Comparison of ENCODE assay signal across 24 cellular contexts in the genomic region with DNA sequence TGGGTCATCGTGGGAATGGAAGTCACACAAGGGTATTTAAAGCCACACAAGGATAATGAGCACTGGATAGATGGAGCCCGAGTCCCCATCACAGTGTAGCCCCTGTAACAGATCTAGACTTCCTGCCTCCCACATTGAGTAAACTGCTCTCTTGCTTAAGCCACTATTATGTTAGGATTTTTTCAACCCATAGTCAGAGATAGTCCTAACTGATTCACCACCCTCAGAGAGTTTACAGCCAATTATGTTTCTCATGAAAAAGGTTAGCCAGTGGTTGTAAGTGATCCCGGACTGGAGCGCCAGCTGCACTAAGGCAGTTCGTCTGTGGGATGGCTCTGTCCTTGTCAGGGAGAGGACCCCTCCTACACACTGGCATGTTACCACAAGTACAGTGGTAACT.
DNase-seq lines count a peak whose midpoint lies in the region; TF ChIP-seq lines count a peak whose summit lies in the region.
"Had no signal": no experiment of that assay in that cellular context is flagged by ENCODE, and none has a peak within 500 bp of the region (broad histone marks: within the 10 kb centered on the region; RNA-seq: fewer than 3 reads in every experiment).

No MANE protein-coding gene starts in this region.

- DNase-seq in AG09309 (ENCODE audit: low read depth) = peak; percentile 54
- DNase-seq in GM03348 (ENCODE audit: low spot score) = peak; percentile 10
- peak; percentile 60 for DNase-seq in brain microvascular endothelial cell
- DNase-seq in hepatocyte (ENCODE audit: low spot score) = no peak
- no peak for DNase-seq in activated CD4-positive, alpha-beta T cell treated with anti-CD3 and anti-CD28 coated beads for 4 hours
- no peak for DNase-seq in NCI-H2107 (lab: John Stamatoyannopoulos, UW)
- DNase-seq in NCI-H2107 treated with DMSO at 0.1 percent for 48 hours (lab: John Stamatoyannopoulos, UW; ENCODE audit: unreplicated experiment) = no peak
- DNase-seq in SK-N-DZ (ENCODE audit: low spot score) = no peak
- DNase-seq: activated CD8-positive, alpha-beta memory T cell treated with anti-CD3 and anti-CD28 coated beads for 24 hours; activated naive CD4-positive, alpha-beta T cell treated with anti-CD3 and anti-CD28 coated beads for 36 hours; activated T-cell treated with anti-CD3 and anti-CD28 coated beads, Interleukin-2, amount 50 U/mL, for 4 hours; CD4-positive, alpha-beta memory T cell; DMS 273 treated with DMSO at 0.1 percent for 48 hours; effector memory CD4-positive, alpha-beta T cell; GF-D8; heart left ventricle; left colon; naive thymus-derived CD8-positive, alpha-beta T cell; NCI-H187; NCI-H345; SHP77 had no signal

- H3K4me2 ChIP-seq in hepatocyte = no peak overlapping the region

- H2AFZ ChIP-seq in hepatocyte = no peak overlapping the region

- no peaks in the 10 kb centered on the region for H4K20me1 ChIP-seq in hepatocyte (ENCODE audit: insufficient read depth, poor library complexity, severe bottlenecking)

- WGBS in hepatocyte (ENCODE audit: low lambda C conversion rate, missing lambda C conversion rate) = 91% methylated on average over 5 of the region's 5 CpGs

- H3K4me1 ChIP-seq in hepatocyte (ENCODE audit: insufficient read depth) = peaks cover under 1% of the 10 kb centered on the region

- in situ Hi-C loops in brain microvascular endothelial cell (cut with HindIII; ENCODE audit: low pct_ligation_motif_present, low sequenced_read_pairs) = no loop called here

- no peaks in the 10 kb centered on the region for H3K9me3 ChIP-seq in hepatocyte (ENCODE audit: low read depth)
- H3K9me3 ChIP-seq: esophagus muscularis mucosa, suprapubic skin had no signal

- no peaks in the 10 kb centered on the region for H3K27me3 ChIP-seq in brain microvascular endothelial cell (replicated peaks)
- no peaks in the 10 kb centered on the region for H3K27me3 ChIP-seq in hepatocyte
- H3K27me3 ChIP-seq: esophagus muscularis mucosa, heart left ventricle, suprapubic skin, vagina had no signal

- no peaks in the 10 kb centered on the region for H3K79me2 ChIP-seq in hepatocyte

- H3K27ac ChIP-seq in brain microvascular endothelial cell (peak overlapping the region; percentile 86), hepatocyte (peak overlapping the region; percentile 76)
- H3K27ac ChIP-seq: esophagus muscularis mucosa had no signal

- no peaks in the 10 kb centered on the region for H3K36me3 ChIP-seq in brain microvascular endothelial cell (replicated peaks)
- H3K36me3 ChIP-seq in hepatocyte (replicated peaks; ENCODE audit: insufficient read depth, low read depth) = no peaks in the 10 kb centered on the region
- H3K36me3 ChIP-seq: esophagus muscularis mucosa, heart left ventricle, suprapubic skin, vagina had no signal

- TF ChIP-seq CTCF in AG09309 (IDR thresholded peaks at IDR 0.05; ENCODE audit: control insufficient read depth, insufficient read depth, low read depth, low read length, missing control alignments) (no peak), brain microvascular endothelial cell (IDR thresholded peaks at IDR 0.05; ENCODE audit: low read depth, low read length, missing control alignments) (no peak), hepatocyte (IDR thresholded peaks at IDR 0.05; ENCODE audit: poor library complexity) (no peak)

- H3K4me3 ChIP-seq in AG09309 (ENCODE audit: control insufficient read depth, low read depth, low read length) (no peak overlapping the region), brain microvascular endothelial cell (ENCODE audit: low read depth, low read length) (no peak overlapping the region), hepatocyte (no peak overlapping the region)
- H3K4me3 ChIP-seq: esophagus muscularis mucosa, heart left ventricle, suprapubic skin, vagina had no signal

- no peaks in the 10 kb centered on the region for H3K9me2 ChIP-seq in hepatocyte (replicated peaks; ENCODE audit: insufficient read depth)

Comparison
In these comparisons a context has a peak if more than half of its experiments do, and no peak if none do; other contexts are left out.
1. DNase-seq: peak in AG09309 (single experiment), GM03348 (single experiment) and brain microvascular endothelial cell (single experiment); none in hepatocyte (single experiment), activated CD4-positive, alpha-beta T cell treated with anti-CD3 and anti-CD28 coated beads for 4 hours (0 of 2), NCI-H2107 (single experiment), NCI-H2107 treated with DMSO at 0.1 percent for 48 hours (single experiment) and SK-N-DZ (single experiment).